In the genomic region with DNA sequence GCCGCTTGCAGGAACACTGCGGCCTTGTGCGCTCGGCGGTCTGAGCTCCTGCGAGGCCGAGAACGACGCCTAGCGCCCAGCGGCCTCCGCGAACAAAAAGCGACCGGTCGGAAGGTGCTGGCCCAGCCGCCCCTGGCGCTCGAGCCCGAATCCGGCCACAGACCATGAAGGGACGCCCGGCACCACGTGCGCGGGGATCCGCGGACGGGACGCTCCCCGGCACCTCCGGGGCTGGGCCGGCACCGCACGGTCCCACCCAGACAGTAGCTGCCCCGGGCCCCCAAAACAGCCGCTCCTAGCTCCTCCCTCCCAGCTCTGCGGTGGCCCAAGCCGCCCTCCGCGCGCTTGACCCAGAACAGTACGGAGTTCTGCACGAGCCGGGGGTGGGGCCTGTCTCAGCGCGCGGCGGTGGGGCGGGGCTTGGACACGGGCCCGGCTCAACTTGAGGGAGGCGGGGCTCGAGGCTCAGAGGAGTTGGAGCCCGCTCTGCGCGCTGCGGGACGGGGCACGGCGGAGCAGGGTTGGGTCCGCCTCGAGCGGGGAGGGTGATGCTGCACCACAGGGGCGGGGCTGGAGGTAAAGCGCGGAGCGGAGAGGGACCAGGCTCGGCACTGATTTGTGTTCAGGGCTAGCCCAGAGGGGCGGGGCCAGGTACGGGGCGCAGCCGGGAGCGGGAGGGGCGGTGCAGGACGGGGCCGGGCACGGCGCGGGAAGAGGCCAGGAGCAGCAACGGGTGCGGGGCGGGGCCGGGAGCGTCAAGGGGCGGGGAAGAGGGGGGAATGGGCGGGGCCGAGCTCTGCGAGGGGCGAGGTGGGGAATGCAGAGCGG, we compare ENCODE assay signal across 8 cellular contexts. TPM values are rescaled to one million over a fixed set of nuclear protein-coding genes. Genes with fewer than 3 reads are reported as not detected.
DNase-seq lines count a peak whose midpoint lies in the region; ATAC-seq and TF ChIP-seq lines count a peak whose summit lies in the region.

No MANE protein-coding gene starts in this region.

- no peaks in the 10 kb centered on the region for H3K9me3 Mint-ChIP-seq in activated T-helper 2 cell treated with anti-CD3 and anti-CD28 coated beads, Interferon-gamma antibody, Interleukin-2, Interleukin-4, amounts not matched to agents 10 μg/mL and 5 μg/mL and 100 μg/mL, durations not matched to agents 14 hours and 24 hours and 36 hours
- H3K9me3 Mint-ChIP-seq in natural killer cell = no peaks in the 10 kb centered on the region

- no peaks in the 10 kb centered on the region for H3K79me2 ChIP-seq in Karpas-422 (ENCODE audit: low read length)

- no peaks in the 10 kb centered on the region for H3K27me3 ChIP-seq in Karpas-422 (ENCODE audit: low read length)

- H3K4me3 ChIP-seq in Karpas-422 (ENCODE audit: low read length) = peak overlapping the region; percentile 70

- H3K9me2 ChIP-seq in Karpas-422 (replicated peaks; ENCODE audit: insufficient read depth, low read length) = no peaks in the 10 kb centered on the region

- H3K27ac ChIP-seq in Karpas-422 (ENCODE audit: low read length) = no peak overlapping the region

- H3K4me2 ChIP-seq in Karpas-422 (ENCODE audit: low read depth, low read length, poor library complexity, severe bottlenecking) = peak overlapping the region; percentile 91

- H3K9me3 ChIP-seq in Karpas-422 (ENCODE audit: low read length) = no peaks in the 10 kb centered on the region

- peaks cover 19% of the 10 kb centered on the region for H3K4me1 ChIP-seq in Karpas-422 (ENCODE audit: low read length)

- H4K20me1 ChIP-seq in Karpas-422 (ENCODE audit: insufficient read depth, low read depth, low read length) = no peaks in the 10 kb centered on the region

- intact Hi-C loops in activated T-helper 2 cell treated with anti-CD3 and anti-CD28 coated beads, Interferon-gamma antibody, Interleukin-2, Interleukin-4, amounts not matched to agents 10 μg/mL and 5 μg/mL and 100 μg/mL, durations not matched to agents 14 hours and 24 hours and 36 hours (cut with micrococcal nuclease) = loop anchor here (1.0 to 5.0 kb wide), 6 partner anchors 33 to 427 kb away; partner anchors contain the start of genes AFG3L2, CHMP1B and PRELID3A
- intact Hi-C loops in natural killer cell (cut with micrococcal nuclease) = loop anchor here (10.0 kb wide), 1 partner anchor 394 kb away; the partner anchor contains the start of gene AFG3L2

- peak; percentile 99 for DNase-seq in EH (ENCODE audit: low read depth)
- peak; percentile 99 for DNase-seq in Karpas-422
- DNase-seq in RPMI8226 = peak; percentile 100
- peak; percentile 98 for DNase-seq in activated T-helper 2 cell treated with anti-CD3 and anti-CD28 coated beads, Interferon-gamma antibody, Interleukin-2, Interleukin-4, amounts not matched to agents 10 μg/mL and 5 μg/mL and 100 μg/mL, durations not matched to agents 14 hours and 24 hours and 36 hours (ENCODE audit: low spot score)
- peak; percentile 84 for DNase-seq in fibroblast of peridontal ligament (ENCODE audit: extremely low read depth)
- peak; percentile 81 for DNase-seq in natural killer cell
- peak; percentile 90 to 95 (median 91) for DNase-seq in stimulated activated naive CD4-positive, alpha-beta T cell (lab: John Stamatoyannopoulos, UW)

- H3K9ac ChIP-seq in Karpas-422 (ENCODE audit: low read length) = peak overlapping the region; percentile 78

- peak overlapping the region; percentile 80 for H3K27ac Mint-ChIP-seq in activated T-helper 2 cell treated with anti-CD3 and anti-CD28 coated beads, Interferon-gamma antibody, Interleukin-2, Interleukin-4, amounts not matched to agents 10 μg/mL and 5 μg/mL and 100 μg/mL, durations not matched to agents 14 hours and 24 hours and 36 hours
- peak overlapping the region; percentile 51 to 79 for H3K27ac Mint-ChIP-seq in natural killer cell

- ATAC-seq in GM21825 (IDR thresholded peaks at IDR 0.05; ENCODE audit: unreplicated experiment) = peak; percentile 85
- ATAC-seq in natural killer cell = peak; percentile 87 to 95 (median 88)

- H3K36me3 Mint-ChIP-seq in activated T-helper 2 cell treated with anti-CD3 and anti-CD28 coated beads, Interferon-gamma antibody, Interleukin-2, Interleukin-4, amounts not matched to agents 10 μg/mL and 5 μg/mL and 100 μg/mL, durations not matched to agents 14 hours and 24 hours and 36 hours (ENCODE audit: low read depth) = no peaks in the 10 kb centered on the region
- H3K36me3 Mint-ChIP-seq in natural killer cell = no peaks in the 10 kb centered on the region

- H3K4me1 Mint-ChIP-seq in activated T-helper 2 cell treated with anti-CD3 and anti-CD28 coated beads, Interferon-gamma antibody, Interleukin-2, Interleukin-4, amounts not matched to agents 10 μg/mL and 5 μg/mL and 100 μg/mL, durations not matched to agents 14 hours and 24 hours and 36 hours (ENCODE audit: low read depth) = peaks cover 16% of the 10 kb centered on the region
- peaks cover 6 to 18% of the 10 kb centered on the region in 2 donors for H3K4me1 Mint-ChIP-seq in natural killer cell

- H2AFZ ChIP-seq in Karpas-422 (ENCODE audit: low read length) = peak overlapping the region; percentile 93

- peaks cover 9% of the 10 kb centered on the region for H3K27me3 Mint-ChIP-seq in activated T-helper 2 cell treated with anti-CD3 and anti-CD28 coated beads, Interferon-gamma antibody, Interleukin-2, Interleukin-4, amounts not matched to agents 10 μg/mL and 5 μg/mL and 100 μg/mL, durations not matched to agents 14 hours and 24 hours and 36 hours (ENCODE audit: low read depth)
- no peaks in the 10 kb centered on the region for H3K27me3 Mint-ChIP-seq in natural killer cell (ENCODE audit: low read depth in 2 of 2)

- peak overlapping the region; percentile 80 for H3K4me3 Mint-ChIP-seq in activated T-helper 2 cell treated with anti-CD3 and anti-CD28 coated beads, Interferon-gamma antibody, Interleukin-2, Interleukin-4, amounts not matched to agents 10 μg/mL and 5 μg/mL and 100 μg/mL, durations not matched to agents 14 hours and 24 hours and 36 hours (ENCODE audit: low read depth)
- peak overlapping the region; percentile 87 for H3K4me3 Mint-ChIP-seq in natural killer cell

- no peaks in the 10 kb centered on the region for H3K36me3 ChIP-seq in Karpas-422 (ENCODE audit: insufficient read depth, low read length)

- TF ChIP-seq CTCF in natural killer cell (IDR thresholded peaks at IDR 0.05) = no peak

RNA-seq across cellular contexts. Expression of gene IMPA2, which starts 0.5 kb away (rescaled TPM):
- total RNA-seq in Karpas-422 (2014; rRNA removed; shearing (Covaris generic); ENCODE audit: low replicate concordance) = 0.89 and 2.1 TPM in 2 replicates
- 17.4 and 22.2 TPM in 2 replicates for total RNA-seq in activated T-helper 2 cell treated with anti-CD3 and anti-CD28 coated beads, Interferon-gamma antibody, Interleukin-2, Interleukin-4, amounts not matched to agents 10 μg/mL and 5 μg/mL and 100 μg/mL, durations not matched to agents 14 hours and 24 hours and 36 hours
- total RNA-seq in natural killer cell = 1 to 10 TPM; 2.7 to 6.6 (median 3.6) TPM
